ENCODE assay signal across 27 cellular contexts in the genomic region with DNA sequence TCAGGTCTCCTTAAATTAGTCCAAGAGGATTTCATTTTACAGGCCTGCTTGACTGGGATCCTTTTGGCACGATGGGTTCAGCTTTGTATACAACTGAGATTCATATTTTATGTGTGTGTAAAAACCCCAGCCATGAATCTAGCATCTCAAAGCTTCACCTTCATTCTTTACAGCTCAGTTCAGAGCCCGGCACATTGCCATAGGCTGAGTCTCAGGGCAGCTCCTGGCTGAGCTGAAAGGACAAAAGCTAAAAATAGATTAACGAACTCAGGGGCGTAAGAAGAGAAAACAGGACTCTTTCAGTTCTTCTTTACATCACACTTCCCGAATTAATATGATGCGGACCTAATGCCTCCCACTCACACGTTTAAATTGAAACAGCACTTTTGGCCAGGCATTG.
DNase-seq lines count a peak whose midpoint lies in the region; ATAC-seq lines count a peak whose summit lies in the region.
"Had no signal": no experiment of that assay in that cellular context is flagged by ENCODE, and none has a peak within 500 bp of the region (broad histone marks: within the 10 kb centered on the region; RNA-seq: fewer than 3 reads in every experiment).

No MANE protein-coding gene starts in this region.

- no peaks in the 10 kb centered on the region for H3K9me3 ChIP-seq in muscle layer of colon (ENCODE audit: low read length)
- H3K9me3 ChIP-seq in effector memory CD4-positive, alpha-beta T cell (ENCODE audit: control insufficient read depth, low read length) = no peaks in the 10 kb centered on the region
- H3K9me3 ChIP-seq: lower lobe of right lung, testis had no signal

- no peaks in the 10 kb centered on the region for H3K27me3 ChIP-seq in muscle layer of colon (ENCODE audit: control insufficient read depth in 1 of 2, insufficient read depth in 2 of 2, low read length in 2 of 2)
- H3K27me3 ChIP-seq in effector memory CD4-positive, alpha-beta T cell (replicated peaks; ENCODE audit: control insufficient read depth, insufficient read depth, low read length, poor library complexity, severe bottlenecking) = no peaks in the 10 kb centered on the region
- H3K27me3 ChIP-seq: testis had no signal

- H3K36me3 Mint-ChIP-seq in stimulated activated naive B cell treated with anti-CD40 and anti-IgM and Interleukin-4, amounts not matched to agents 10 μg/mL and 1 μg/mL and 100 μg/mL, for 72 hours = no peaks in the 10 kb centered on the region
- H3K36me3 Mint-ChIP-seq: brain, WTC11 had no signal

- H3K4me3 Mint-ChIP-seq in stimulated activated naive B cell treated with anti-CD40 and anti-IgM and Interleukin-4, amounts not matched to agents 10 μg/mL and 1 μg/mL and 100 μg/mL, for 72 hours = no peak overlapping the region
- H3K4me3 Mint-ChIP-seq: activated naive CD8-positive, alpha-beta T cell treated with anti-CD3 and anti-CD28 coated beads, Interleukin-2, amount 50 U/mL, for 24 hours; CD4-positive, alpha-beta T cell; WTC11 had no signal

- no peaks in the 10 kb centered on the region for H3K4me1 Mint-ChIP-seq in stimulated activated naive B cell treated with anti-CD40 and anti-IgM and Interleukin-4, amounts not matched to agents 10 μg/mL and 1 μg/mL and 100 μg/mL, for 72 hours
- H3K4me1 Mint-ChIP-seq: activated naive CD8-positive, alpha-beta T cell treated with anti-CD3 and anti-CD28 coated beads, Interleukin-2, amount 50 U/mL, for 24 hours had no signal

- no peaks in the 10 kb centered on the region for H3K36me3 ChIP-seq in muscle layer of colon (ENCODE audit: insufficient read depth, low read length)
- no peaks in the 10 kb centered on the region for H3K36me3 ChIP-seq in effector memory CD4-positive, alpha-beta T cell (ENCODE audit: control insufficient read depth, insufficient read depth, low read length)
- H3K36me3 ChIP-seq: lower lobe of right lung had no signal

- H3K27me3 Mint-ChIP-seq in stimulated activated naive B cell treated with anti-CD40 and anti-IgM and Interleukin-4, amounts not matched to agents 10 μg/mL and 1 μg/mL and 100 μg/mL, for 72 hours = no peaks in the 10 kb centered on the region
- H3K27me3 Mint-ChIP-seq: activated naive CD8-positive, alpha-beta T cell treated with anti-CD3 and anti-CD28 coated beads, Interleukin-2, amount 50 U/mL, for 24 hours; brain; CD4-positive, alpha-beta T cell had no signal

- DNase-seq in G401 (ENCODE audit: low spot score) = peak; percentile 56
- DNase-seq in NOMO-1 treated with dmso at 0.1 percent for 144 hours (lab: John Stamatoyannopoulos, UW; ENCODE audit: unreplicated experiment) = peak; percentile 74
- DNase-seq in cerebellar cortex (ENCODE audit: low spot score) = peak; percentile 33
- DNase-seq in stimulated activated naive B cell treated with anti-CD40 and anti-IgM and Interleukin-4, amounts not matched to agents 10 μg/mL and 1 μg/mL and 100 μg/mL, for 72 hours = no peak
- no peak for DNase-seq in effector memory CD4-positive, alpha-beta T cell
- no peak for DNase-seq in NCI-H1048 (lab: John Stamatoyannopoulos, UW)
- DNase-seq: activated CD4-positive, alpha-beta T cell treated with anti-CD3 and anti-CD28 coated beads, Interleukin-2, amount 50 U/mL, for 1 hour; activated naive CD8-positive, alpha-beta T cell treated with anti-CD3 and anti-CD28 coated beads, Interleukin-2, amount 50 U/mL, for 24 hours; activated T-cell treated with anti-CD3 and anti-CD28 coated beads, Interleukin-2, amount 50 U/mL, for 48 hours; CD4-positive, alpha-beta T cell; HCEC 1CT; islet precursor cell; lower lobe of right lung; NCI-H1417 treated with DMSO at 0.1 percent for 48 hours; NCI-H2081 treated with DMSO at 0.1 percent for 48 hours; NCI-H226; NCI-H748 treated with DMSO at 0.1 percent for 48 hours; SIG-M5; stimulated activated CD4-positive, alpha-beta T cell treated with anti-CD3 and anti-CD28 coated beads, Interleukin-15, amount 100 ng/mL, for 24 hours; stimulated activated naive CD4-positive, alpha-beta T cell; T1000; testis had no signal

- H3K4me3 ChIP-seq in muscle layer of colon (ENCODE audit: low read depth in 1 of 2, low read length in 2 of 2) = peak overlapping the region in 1 of 2 donors; percentile 43
- H3K4me3 ChIP-seq in effector memory CD4-positive, alpha-beta T cell (ENCODE audit: insufficient read depth, low read depth, low read length, poor library complexity, severe bottlenecking) = no peak overlapping the region
- H3K4me3 ChIP-seq: lower lobe of right lung, testis had no signal

- H3K9ac ChIP-seq in muscle layer of colon (ENCODE audit: low read length) = no peak overlapping the region

- no peak overlapping the region for H3K27ac Mint-ChIP-seq in stimulated activated naive B cell treated with anti-CD40 and anti-IgM and Interleukin-4, amounts not matched to agents 10 μg/mL and 1 μg/mL and 100 μg/mL, for 72 hours
- H3K27ac Mint-ChIP-seq: activated naive CD8-positive, alpha-beta T cell treated with anti-CD3 and anti-CD28 coated beads, Interleukin-2, amount 50 U/mL, for 24 hours; CD4-positive, alpha-beta T cell; progenitor cell of endocrine pancreas; WTC11 had no signal

- peaks cover 6% of the 10 kb centered on the region for H3K4me1 ChIP-seq in muscle layer of colon (ENCODE audit: insufficient read depth, low read length)
- no peaks in the 10 kb centered on the region for H3K4me1 ChIP-seq in effector memory CD4-positive, alpha-beta T cell (ENCODE audit: control insufficient read depth, insufficient read depth, low read length, poor library complexity, severe bottlenecking)
- H3K4me1 ChIP-seq: lower lobe of right lung, testis had no signal

- in situ Hi-C loops in G401 (cut with HindIII; ENCODE audit: low sequenced_read_pairs) = no loop called here

- no peak for ATAC-seq in stimulated activated naive B cell treated with anti-CD40 and anti-IgM and Interleukin-4, amounts not matched to agents 10 μg/mL and 1 μg/mL and 100 μg/mL, for 72 hours (replicated peaks)
- no peak for ATAC-seq in GM18858 (IDR thresholded peaks at IDR 0.05; ENCODE audit: unreplicated experiment)
- ATAC-seq: activated naive CD8-positive, alpha-beta T cell treated with anti-CD3 and anti-CD28 coated beads, Interleukin-2, amount 50 U/mL, for 24 hours; lower lobe of right lung; WTC11 had no signal

- peaks cover 0 to 8% of the 10 kb centered on the region in 2 donors for H3K9me3 Mint-ChIP-seq in stimulated activated naive B cell treated with anti-CD40 and anti-IgM and Interleukin-4, amounts not matched to agents 10 μg/mL and 1 μg/mL and 100 μg/mL, for 72 hours

- H3K27ac ChIP-seq in muscle layer of colon (ENCODE audit: low read depth, low read length) = peak overlapping the region; percentile 61
- no peak overlapping the region for H3K27ac ChIP-seq in effector memory CD4-positive, alpha-beta T cell (ENCODE audit: insufficient read depth, low read length, poor library complexity, severe bottlenecking)
- H3K27ac ChIP-seq: lower lobe of right lung, testis had no signal

Comparison
In these comparisons a context has a peak if more than half of its experiments do, and no peak if none do; other contexts are left out.
1. DNase-seq: peak in G401 (single experiment), NOMO-1 treated with dmso at 0.1 percent for 144 hours (single experiment) and cerebellar cortex (single experiment); none in stimulated activated naive B cell treated with anti-CD40 and anti-IgM and Interleukin-4, amounts not matched to agents 10 μg/mL and 1 μg/mL and 100 μg/mL, for 72 hours (single experiment), effector memory CD4-positive, alpha-beta T cell (0 of 3) and NCI-H1048 (single experiment).